In the genomic region with DNA sequence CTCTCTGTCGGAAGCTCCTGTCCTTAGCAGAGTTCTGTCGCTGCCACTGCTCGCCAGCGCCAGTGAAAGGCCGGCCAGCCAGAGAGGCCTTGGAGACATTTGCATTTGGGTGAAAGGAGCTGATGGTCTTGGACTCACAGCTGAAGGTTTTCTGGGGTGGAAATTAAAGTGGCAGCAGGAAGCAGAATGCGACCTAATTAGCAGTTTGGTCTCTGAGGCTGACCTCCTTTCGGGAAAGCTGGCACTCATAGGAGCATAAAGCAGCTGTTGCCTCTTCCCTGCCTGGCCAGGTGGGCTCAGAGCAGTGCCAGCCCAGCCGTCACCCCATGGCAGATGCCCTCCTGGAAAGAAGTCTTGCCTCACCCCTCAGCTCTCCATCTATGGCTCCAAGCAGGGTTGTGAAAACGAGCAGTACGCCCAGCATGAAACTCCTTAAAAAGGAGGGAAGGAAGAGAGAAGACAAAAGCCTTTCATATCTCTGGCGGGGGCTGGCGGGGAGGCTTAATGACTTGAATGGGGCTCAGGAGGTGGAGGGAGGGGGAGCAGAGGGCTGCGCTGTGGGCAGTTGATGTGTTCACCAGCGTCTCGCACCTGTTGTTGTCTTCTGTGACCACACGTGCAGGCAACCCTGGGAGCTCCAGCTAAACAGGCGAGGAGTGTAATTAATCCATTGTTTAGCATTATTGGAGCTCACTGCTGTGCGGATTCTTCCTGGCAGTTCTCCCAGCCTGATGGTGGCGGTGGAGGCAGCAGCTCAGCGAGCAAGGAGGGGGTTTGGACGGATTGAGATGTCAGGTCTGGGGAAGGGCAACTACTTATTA, we compare ENCODE assay signal across 11 cellular contexts.
DNase-seq lines count a peak whose midpoint lies in the region.
"Had no signal": no experiment of that assay in that cellular context is flagged by ENCODE, and none has a peak within 500 bp of the region (broad histone marks: within the 10 kb centered on the region; RNA-seq: fewer than 3 reads in every experiment).

No MANE protein-coding gene starts in this region.

- DNase-seq in D341Med (ENCODE audit: low spot score) (peak; percentile 15), NCI-H2029 (lab: John Stamatoyannopoulos, UW) (peak; percentile 61), RPMI8226 (peak; percentile 76), myocyte (ENCODE audit: low read depth) (peak; percentile 80), KBM-7 (no peak), SKM-1 treated with dmso at 0.1 percent for 144 hours (lab: John Stamatoyannopoulos, UW; ENCODE audit: unreplicated experiment) (no peak), occipital lobe (lab: John Stamatoyannopoulos, UW) (no peak)
- DNase-seq in stimulated activated CD4-positive, alpha-beta T cell treated with anti-CD3 and anti-CD28 coated beads, Interleukin-2, amount 100 ng/mL, for 24 hours: no peak
- DNase-seq: activated CD4-positive, alpha-beta T cell treated with anti-CD3 and anti-CD28 coated beads, Interleukin-2, amount 10 ng/mL, durations not matched to agents 24 days and 14 days; islet precursor cell; trophoblast cell had no signal

- in situ Hi-C loops in KBM-7 (cut with MboI; ENCODE audit: low pct_unique_long_range_greater_than_20kb, low sequenced_read_pairs): no loop called here

Comparison
In these comparisons a context has a peak if more than half of its experiments do, and no peak if none do; other contexts are left out.
1. DNase-seq: peak in D341Med (single experiment), NCI-H2029 (single experiment), RPMI8226 (single experiment) and myocyte (single experiment); none in KBM-7 (single experiment), SKM-1 treated with dmso at 0.1 percent for 144 hours (single experiment), stimulated activated CD4-positive, alpha-beta T cell treated with anti-CD3 and anti-CD28 coated beads, Interleukin-2, amount 100 ng/mL, for 24 hours (0 of 2) and occipital lobe (single experiment).